ENCODE assay signal across 7 cellular contexts in the genomic region with DNA sequence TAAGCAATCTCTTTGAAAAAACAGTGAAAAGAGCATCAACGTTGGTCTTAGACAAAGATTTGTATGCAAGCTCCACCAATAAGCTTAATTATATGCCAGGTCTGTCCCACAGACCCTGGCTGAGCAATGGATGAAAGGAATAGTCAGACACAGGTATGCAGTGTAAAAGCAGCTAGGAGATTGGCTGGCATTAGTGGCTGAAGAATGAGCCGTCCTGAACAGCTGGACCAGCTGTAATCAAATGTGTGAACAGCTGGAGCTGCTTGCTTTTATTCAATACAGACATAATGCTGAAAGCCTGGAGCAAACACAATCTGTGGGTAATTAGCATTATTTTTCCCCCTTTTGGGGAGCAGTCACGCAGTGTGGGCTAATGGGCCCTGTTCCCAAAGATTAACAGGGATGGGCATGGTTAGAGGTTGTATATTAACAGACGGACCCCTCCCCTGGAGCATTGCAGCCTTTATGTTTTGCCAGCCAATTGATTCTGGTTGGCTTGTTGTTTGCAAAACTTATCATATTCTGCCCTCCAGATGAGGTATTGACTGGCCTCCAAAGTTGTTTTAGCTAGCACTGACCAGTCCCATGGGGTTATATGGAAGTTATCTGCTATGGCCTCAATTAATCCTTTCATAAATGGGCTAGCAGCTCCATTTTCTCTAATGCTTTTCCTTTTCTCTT. TPM values are rescaled to one million over a fixed set of nuclear protein-coding genes. Genes with fewer than 3 reads are reported as not detected.
"Had no signal": no experiment of that assay in that cellular context is flagged by ENCODE, and none has a peak within 500 bp of the region (broad histone marks: within the 10 kb centered on the region; RNA-seq: fewer than 3 reads in every experiment).

No MANE protein-coding gene starts in this region.

RNA-seq across cellular contexts. Expression of gene GC, which starts 20.3 kb away (rescaled TPM):
- total RNA-seq: M059J, OCI-LY7, PC-9, Right ventricle myocardium inferior, RPMI7951, SJCRH30, SK-MEL-5 had no signal
